Comparison of ENCODE assay signal across 1 cellular context in the genomic region with DNA sequence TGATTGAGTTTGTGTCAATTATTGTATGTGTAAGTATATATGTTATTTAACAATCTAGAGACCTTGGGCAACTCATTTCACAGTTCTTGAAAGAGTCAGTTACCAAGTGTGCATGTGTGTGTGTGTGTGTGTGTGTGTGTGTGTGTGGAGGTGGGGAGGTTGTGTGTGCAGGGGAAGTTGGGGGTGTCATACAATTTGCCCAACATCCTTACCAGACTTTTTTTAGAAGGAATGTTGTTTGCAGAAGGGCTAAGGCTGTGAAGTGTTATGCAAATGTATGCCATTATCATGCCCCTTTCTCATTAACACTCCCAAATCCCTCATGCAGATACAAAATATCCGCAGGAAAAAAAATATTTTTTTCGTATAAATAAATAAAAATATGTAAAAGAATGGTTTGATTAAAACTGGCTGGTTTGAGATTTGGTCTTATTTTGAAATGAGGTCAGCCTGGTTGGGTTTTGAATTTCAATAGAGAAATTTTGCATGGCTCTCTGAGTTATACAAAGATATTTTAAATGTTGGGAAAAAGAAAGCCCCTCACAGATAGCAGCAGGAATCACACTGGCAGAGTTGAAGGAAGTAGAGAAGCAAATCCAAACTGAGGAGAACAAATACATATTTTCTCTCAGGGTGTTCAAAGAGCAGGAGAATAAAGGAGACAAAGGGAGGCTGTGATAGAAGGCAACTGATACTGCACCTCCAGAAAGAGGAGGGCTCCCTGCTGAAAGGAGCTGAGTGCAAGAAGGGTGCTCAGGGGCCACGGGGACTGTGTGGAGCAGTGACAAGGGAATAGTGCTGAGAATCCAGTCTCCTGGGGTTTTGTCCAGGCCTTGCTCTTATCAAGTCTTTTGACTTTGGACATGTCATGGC.
TF ChIP-seq lines count a peak whose summit lies in the region.

No MANE protein-coding gene starts in this region.

TF ChIP-seq in GM23338, 12 proteins besides CTCF, POLR2A, EP300 and RAD21:
- TF ChIP-seq EZH2 (IDR thresholded peaks at IDR 0.05; ENCODE audit: low read depth, unreplicated experiment) (no peak), JUNB (IDR thresholded peaks at IDR 0.05; ENCODE audit: unreplicated experiment) (no peak), NANOG (IDR thresholded peaks at IDR 0.05; ENCODE audit: borderline replicate concordance) (no peak; the same call in 1 of the 2 replicates), CREB1 (CRISPR knock-in tag; IDR thresholded peaks at IDR 0.05; ENCODE audit: low read depth) (no peak), STAT1 (IDR thresholded peaks at IDR 0.05; ENCODE audit: unreplicated experiment) (no peak), ZNF114 (CRISPR knock-in tag; IDR thresholded peaks at IDR 0.05) (no peak)
- TF ChIP-seq, protein P1, sequence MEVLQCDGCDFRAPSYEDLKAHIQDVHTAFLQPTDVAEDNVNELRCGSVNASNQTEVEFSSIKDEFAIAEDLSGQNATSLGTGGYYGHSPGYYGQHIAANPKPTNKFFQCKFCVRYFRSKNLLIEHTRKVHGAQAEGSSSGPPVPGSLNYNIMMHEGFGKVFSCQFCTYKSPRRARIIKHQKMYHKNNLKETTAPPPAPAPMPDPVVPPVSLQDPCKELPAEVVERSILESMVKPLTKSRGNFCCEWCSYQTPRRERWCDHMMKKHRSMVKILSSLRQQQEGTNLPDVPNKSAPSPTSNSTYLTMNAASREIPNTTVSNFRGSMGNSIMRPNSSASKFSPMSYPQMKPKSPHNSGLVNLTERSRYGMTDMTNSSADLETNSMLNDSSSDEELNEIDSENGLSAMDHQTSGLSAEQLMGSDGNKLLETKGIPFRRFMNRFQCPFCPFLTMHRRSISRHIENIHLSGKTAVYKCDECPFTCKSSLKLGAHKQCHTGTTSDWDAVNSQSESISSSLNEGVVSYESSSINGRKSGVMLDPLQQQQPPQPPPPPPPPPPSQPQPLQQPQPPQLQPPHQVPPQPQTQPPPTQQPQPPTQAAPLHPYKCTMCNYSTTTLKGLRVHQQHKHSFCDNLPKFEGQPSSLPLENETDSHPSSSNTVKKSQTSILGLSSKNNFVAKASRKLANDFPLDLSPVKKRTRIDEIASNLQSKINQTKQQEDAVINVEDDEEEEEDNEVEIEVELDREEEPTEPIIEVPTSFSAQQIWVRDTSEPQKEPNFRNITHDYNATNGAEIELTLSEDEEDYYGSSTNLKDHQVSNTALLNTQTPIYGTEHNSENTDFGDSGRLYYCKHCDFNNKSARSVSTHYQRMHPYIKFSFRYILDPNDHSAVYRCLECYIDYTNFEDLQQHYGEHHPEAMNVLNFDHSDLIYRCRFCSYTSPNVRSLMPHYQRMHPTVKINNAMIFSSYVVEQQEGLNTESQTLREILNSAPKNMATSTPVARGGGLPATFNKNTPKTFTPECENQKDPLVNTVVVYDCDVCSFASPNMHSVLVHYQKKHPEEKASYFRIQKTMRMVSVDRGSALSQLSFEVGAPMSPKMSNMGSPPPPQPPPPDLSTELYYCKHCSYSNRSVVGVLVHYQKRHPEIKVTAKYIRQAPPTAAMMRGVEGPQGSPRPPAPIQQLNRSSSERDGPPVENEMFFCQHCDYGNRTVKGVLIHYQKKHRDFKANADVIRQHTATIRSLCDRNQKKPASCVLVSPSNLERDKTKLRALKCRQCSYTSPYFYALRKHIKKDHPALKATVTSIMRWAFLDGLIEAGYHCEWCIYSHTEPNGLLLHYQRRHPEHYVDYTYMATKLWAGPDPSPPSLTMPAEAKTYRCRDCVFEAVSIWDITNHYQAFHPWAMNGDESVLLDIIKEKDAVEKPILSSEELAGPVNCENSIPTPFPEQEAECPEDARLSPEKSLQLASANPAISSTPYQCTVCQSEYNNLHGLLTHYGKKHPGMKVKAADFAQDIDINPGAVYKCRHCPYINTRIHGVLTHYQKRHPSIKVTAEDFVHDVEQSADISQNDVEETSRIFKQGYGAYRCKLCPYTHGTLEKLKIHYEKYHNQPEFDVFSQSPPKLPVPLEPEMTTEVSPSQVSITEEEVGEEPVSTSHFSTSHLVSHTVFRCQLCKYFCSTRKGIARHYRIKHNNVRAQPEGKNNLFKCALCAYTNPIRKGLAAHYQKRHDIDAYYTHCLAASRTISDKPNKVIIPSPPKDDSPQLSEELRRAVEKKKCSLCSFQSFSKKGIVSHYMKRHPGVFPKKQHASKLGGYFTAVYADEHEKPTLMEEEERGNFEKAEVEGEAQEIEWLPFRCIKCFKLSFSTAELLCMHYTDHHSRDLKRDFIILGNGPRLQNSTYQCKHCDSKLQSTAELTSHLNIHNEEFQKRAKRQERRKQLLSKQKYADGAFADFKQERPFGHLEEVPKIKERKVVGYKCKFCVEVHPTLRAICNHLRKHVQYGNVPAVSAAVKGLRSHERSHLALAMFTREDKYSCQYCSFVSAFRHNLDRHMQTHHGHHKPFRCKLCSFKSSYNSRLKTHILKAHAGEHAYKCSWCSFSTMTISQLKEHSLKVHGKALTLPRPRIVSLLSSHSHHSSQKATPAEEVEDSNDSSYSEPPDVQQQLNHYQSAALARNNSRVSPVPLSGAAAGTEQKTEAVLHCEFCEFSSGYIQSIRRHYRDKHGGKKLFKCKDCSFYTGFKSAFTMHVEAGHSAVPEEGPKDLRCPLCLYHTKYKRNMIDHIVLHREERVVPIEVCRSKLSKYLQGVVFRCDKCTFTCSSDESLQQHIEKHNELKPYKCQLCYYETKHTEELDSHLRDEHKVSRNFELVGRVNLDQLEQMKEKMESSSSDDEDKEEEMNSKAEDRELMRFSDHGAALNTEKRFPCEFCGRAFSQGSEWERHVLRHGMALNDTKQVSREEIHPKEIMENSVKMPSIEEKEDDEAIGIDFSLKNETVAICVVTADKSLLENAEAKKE (CRISPR knock-in tag; IDR thresholded peaks at IDR 0.05), result 0 out of 2 replicates have a peak, but pooled peaks have one; percentile 21
